In genomic region chr6:168949876-168950499, GRCh38 we compare ENCODE assay signal across 25 cellular contexts.
DNase-seq lines count a peak whose midpoint lies in the region; ATAC-seq and TF ChIP-seq lines count a peak whose summit lies in the region.
"Had no signal": no experiment of that assay in that cellular context is flagged by ENCODE, and none has a peak within 500 bp of the region (broad histone marks: within the 10 kb centered on the region; RNA-seq: fewer than 3 reads in every experiment).

No MANE protein-coding gene starts in this region.

- DNase-seq in AG10803 (ENCODE audit: low read depth) (peak; percentile 52), chondrocyte (ENCODE audit: low spot score) (no peak), foreskin keratinocyte (peak in 1 of 2 donors; percentile 25), sciatic nerve (ENCODE audit: low spot score) (no peak), OCI-M2 (lab: John Stamatoyannopoulos, UW; ENCODE audit: unreplicated experiment) (no peak), retina (no peak), NCI-H2029 treated with DMSO at 0.1 percent for 48 hours (lab: John Stamatoyannopoulos, UW) (no peak)
- DNase-seq: activated CD4-positive, alpha-beta T cell treated with anti-CD3 and anti-CD28 coated beads, Interleukin-2, amount 50 U/mL, for 48 hours; activated naive CD4-positive, alpha-beta T cell; effector CD8-positive, alpha-beta T cell; Kasumi-1; naive thymus-derived CD4-positive, alpha-beta T cell; NCI-H1105; NCI-H524; RPMI8226; stimulated activated CD4-positive, alpha-beta T cell treated with anti-CD3 and anti-CD28 coated beads, Interleukin-2, amount 100 ng/mL, for 24 hours; stimulated activated naive CD4-positive, alpha-beta T cell treated with Interleukin-2 at 50 U/mL for 16 hours; upper lobe of right lung had no signal

- TF ChIP-seq CTCF in AG10803 (conservative IDR thresholded peaks at IDR 0.05; ENCODE audit: low read length) (no peak), chondrocyte (IDR thresholded peaks at IDR 0.05) (no peak), foreskin keratinocyte (conservative IDR thresholded peaks at IDR 0.05) (no peak)

- no peaks in the 10 kb centered on the region for H3K4me1 ChIP-seq in foreskin keratinocyte
- H3K4me1 ChIP-seq: BLaER1, HAP-1, upper lobe of right lung had no signal

- no peaks in the 10 kb centered on the region for H3K9me3 Mint-ChIP-seq in chondrocyte (ENCODE audit: low read depth)
- H3K9me3 Mint-ChIP-seq: central memory CD8-positive, alpha-beta T cell; memory B cell; naive thymus-derived CD4-positive, alpha-beta T cell had no signal

- peaks cover 16% of the 10 kb centered on the region for H3K4me1 Mint-ChIP-seq in chondrocyte (ENCODE audit: low read depth)
- H3K4me1 Mint-ChIP-seq: memory B cell; naive thymus-derived CD4-positive, alpha-beta T cell had no signal

- no peak overlapping the region for H3K27ac ChIP-seq in foreskin keratinocyte
- H3K27ac ChIP-seq: BLaER1, upper lobe of right lung had no signal

- no peak overlapping the region for H3K4me3 ChIP-seq in AG10803 (ENCODE audit: low read length)
- H3K4me3 ChIP-seq: BLaER1, HAP-1, ovary, upper lobe of right lung had no signal

- H3K27me3 ChIP-seq in foreskin keratinocyte, result peaks cover 17% of the 10 kb centered on the region
- H3K27me3 ChIP-seq: BLaER1, ovary had no signal

- H3K27me3 Mint-ChIP-seq in chondrocyte (ENCODE audit: low read depth), result peaks cover 15% of the 10 kb centered on the region

- H3K27ac Mint-ChIP-seq in chondrocyte (ENCODE audit: unreplicated experiment), result peak overlapping the region; percentile 3
- H3K27ac Mint-ChIP-seq: memory B cell; naive thymus-derived CD4-positive, alpha-beta T cell had no signal

- no peak overlapping the region for H3K4me3 Mint-ChIP-seq in chondrocyte (ENCODE audit: unreplicated experiment)
- H3K4me3 Mint-ChIP-seq: central memory CD8-positive, alpha-beta T cell; memory B cell; naive thymus-derived CD4-positive, alpha-beta T cell had no signal

- intact Hi-C loops in sciatic nerve (cut with DNase I), result no loop called here

- H3K36me3 Mint-ChIP-seq in chondrocyte (ENCODE audit: low read depth), result no peaks in the 10 kb centered on the region
- H3K36me3 Mint-ChIP-seq: memory B cell; naive thymus-derived CD4-positive, alpha-beta T cell had no signal

- ATAC-seq in foreskin keratinocyte (peak; percentile 64), sciatic nerve (peak; percentile 71), HG02852 (IDR thresholded peaks at IDR 0.05; ENCODE audit: unreplicated experiment) (no peak)
- ATAC-seq: naive thymus-derived CD4-positive, alpha-beta T cell; SK-N-SH treated with all-trans-retinoic acid at 6 μM for 48 hours; upper lobe of right lung had no signal
